In the genomic region with DNA sequence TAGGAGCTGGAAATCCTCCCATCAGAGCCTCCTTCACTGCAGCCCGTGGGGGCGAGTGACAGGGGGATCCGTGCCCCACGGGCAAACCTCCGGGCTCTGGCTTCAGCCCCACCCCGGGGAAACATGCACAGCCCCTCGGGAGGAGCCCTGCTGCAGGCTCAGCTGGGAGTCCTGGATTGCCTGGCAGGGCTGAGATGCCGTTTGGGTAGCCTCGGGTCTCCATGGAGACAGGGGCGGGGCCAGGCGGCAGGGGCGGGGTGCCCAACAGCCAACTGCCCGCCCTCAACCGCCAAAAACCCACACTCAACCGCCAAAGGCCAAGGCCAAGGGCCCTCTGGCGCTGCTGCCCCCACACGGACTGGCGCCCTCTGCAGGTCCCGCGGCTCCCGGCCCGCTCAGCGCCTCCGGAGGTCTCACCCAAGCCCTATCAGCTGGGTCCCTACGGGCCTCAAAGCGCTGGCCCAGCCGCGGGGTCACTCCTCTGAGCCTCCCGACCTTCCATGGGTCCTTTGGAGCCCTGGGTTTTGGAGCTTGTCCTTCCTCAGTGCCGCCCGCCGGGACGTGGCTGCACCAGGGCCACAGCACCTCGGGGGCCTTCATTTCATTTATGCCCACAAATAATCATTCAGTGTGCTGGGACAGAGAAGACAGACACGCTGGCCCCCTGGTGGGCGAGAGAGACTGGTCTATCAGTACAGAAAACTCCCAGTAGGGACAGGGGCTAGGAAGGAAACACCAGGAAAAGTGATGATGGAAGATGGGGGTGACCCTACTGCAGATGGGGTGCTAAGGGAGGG, we compare ENCODE assay signal across 8 cellular contexts. TPM values are rescaled to one million over a fixed set of nuclear protein-coding genes. Genes with fewer than 3 reads are reported as not detected.
A peak's percentile ranks its signal among the peaks of the same experiment; 100 is the strongest.
DNase-seq lines count a peak whose midpoint lies in the region; ATAC-seq and TF ChIP-seq lines count a peak whose summit lies in the region.

No MANE protein-coding gene starts in this region.

- H3K36me3 Mint-ChIP-seq in CD4-positive, alpha-beta T cell (ENCODE audit: low read depth), result no peaks in the 10 kb centered on the region
- H3K36me3 Mint-ChIP-seq in activated naive CD4-positive, alpha-beta T cell treated with anti-CD3 and anti-CD28 coated beads for 36 hours (ENCODE audit: low read depth), result no peaks in the 10 kb centered on the region

- H3K9me3 Mint-ChIP-seq in CD4-positive, alpha-beta T cell, result no peaks in the 10 kb centered on the region
- no peaks in the 10 kb centered on the region for H3K9me3 Mint-ChIP-seq in activated naive CD4-positive, alpha-beta T cell treated with anti-CD3 and anti-CD28 coated beads for 36 hours

- peak; percentile 62 to 82 (median 72) for DNase-seq in CD4-positive, alpha-beta T cell
- peak; percentile 97 for DNase-seq in KBM-7
- peak; percentile 72 for DNase-seq in SK-MEL-5 (ENCODE audit: low read depth, low spot score)
- DNase-seq in activated naive CD4-positive, alpha-beta T cell treated with anti-CD3 and anti-CD28 coated beads for 36 hours, result peak; percentile 89
- peak; percentile 80 for DNase-seq in globus pallidus (ENCODE audit: low spot score)
- DNase-seq in nucleus accumbens (lab: John Stamatoyannopoulos, UW), result peak in 54 of 56 donors; percentile 24 to 88 (median 72)
- peak in 48 of 49 donors; percentile 18 to 93 (median 68) for DNase-seq in substantia nigra (lab: John Stamatoyannopoulos, UW)

- H3K9me3 ChIP-seq in CD4-positive, alpha-beta T cell (ENCODE audit: control insufficient read depth, low read length), result no peaks in the 10 kb centered on the region

- TF ChIP-seq CTCF in CD4-positive, alpha-beta T cell (IDR thresholded peaks at IDR 0.05), result peak; percentile 90

- CTCF ChIA-PET in CD4-positive, alpha-beta T cell (lab: Charles Lee), result interaction anchor here (0.8 to 3.7 kb wide), 17 partner anchors 9 to 237 kb away, joined by 3 to 45 read pairs (median 4); partner anchors contain the start of genes ACAD9 and RAB7A
- CTCF ChIA-PET in activated naive CD4-positive, alpha-beta T cell treated with anti-CD3 and anti-CD28 coated beads for 36 hours (lab: Charles Lee), result interaction anchor here (0.9 to 4.6 kb wide), 18 partner anchors 9 to 228 kb away, joined by 3 to 47 read pairs (median 4); no protein-coding TSS in a partner anchor

- peak; percentile 81 for ATAC-seq in CD4-positive, alpha-beta T cell (ENCODE audit: poor library complexity)
- peak; percentile 85 for ATAC-seq in GM21390 (IDR thresholded peaks at IDR 0.05; ENCODE audit: unreplicated experiment)

- H3K4me3 Mint-ChIP-seq in CD4-positive, alpha-beta T cell, result peak overlapping the region; percentile 72
- H3K4me3 Mint-ChIP-seq in activated naive CD4-positive, alpha-beta T cell treated with anti-CD3 and anti-CD28 coated beads for 36 hours, result peak overlapping the region; percentile 69

- H3K27me3 ChIP-seq in CD4-positive, alpha-beta T cell (ENCODE audit: control insufficient read depth, insufficient read depth, low read length), result no peaks in the 10 kb centered on the region

- peak overlapping the region; percentile 7 for H3K27ac ChIP-seq in CD4-positive, alpha-beta T cell (ENCODE audit: low read depth, low read length)
- peak overlapping the region; percentile 80 for H3K27ac ChIP-seq in substantia nigra (ENCODE audit: low read depth, low read length, poor library complexity, severe bottlenecking)

- H3K27me3 Mint-ChIP-seq in CD4-positive, alpha-beta T cell, result no peaks in the 10 kb centered on the region
- H3K27me3 Mint-ChIP-seq in activated naive CD4-positive, alpha-beta T cell treated with anti-CD3 and anti-CD28 coated beads for 36 hours (ENCODE audit: low read depth), result no peaks in the 10 kb centered on the region

- POLR2A ChIA-PET in CD4-positive, alpha-beta T cell (lab: Charles Lee), result interaction anchor here (0.7 to 5.0 kb wide), 9 partner anchors 33 to 228 kb away, joined by 3 to 37 read pairs (median 6); partner anchors contain the start of gene ACAD9

- in situ Hi-C loops in KBM-7 (cut with MboI; ENCODE audit: low pct_unique_long_range_greater_than_20kb, low sequenced_read_pairs) (no loop called here), SK-MEL-5 (cut with HindIII; ENCODE audit: low pct_unique_long_range_greater_than_20kb, low sequenced_read_pairs) (no loop called here)

- peaks cover 14% of the 10 kb centered on the region for H3K4me1 Mint-ChIP-seq in CD4-positive, alpha-beta T cell (ENCODE audit: low read depth)
- peaks cover 17% of the 10 kb centered on the region for H3K4me1 Mint-ChIP-seq in activated naive CD4-positive, alpha-beta T cell treated with anti-CD3 and anti-CD28 coated beads for 36 hours (ENCODE audit: low read depth)

- intact Hi-C loops in CD4-positive, alpha-beta T cell (cut with DNase I, micrococcal nuclease), result loop anchor here (1.0 to 2.0 kb wide), 5 partner anchors 61 to 229 kb away; no protein-coding TSS in a partner anchor
- intact Hi-C loops in activated naive CD4-positive, alpha-beta T cell treated with anti-CD3 and anti-CD28 coated beads for 36 hours (cut with micrococcal nuclease), result loop anchor here (1.0 kb wide), 5 partner anchors 42 to 229 kb away; no protein-coding TSS in a partner anchor

- peak overlapping the region; percentile 55 for H3K27ac Mint-ChIP-seq in CD4-positive, alpha-beta T cell
- H3K27ac Mint-ChIP-seq in activated naive CD4-positive, alpha-beta T cell treated with anti-CD3 and anti-CD28 coated beads for 36 hours, result peak overlapping the region; percentile 79

RNA-seq across cellular contexts. Expression of gene ACAD9, which starts 33.5 kb away (rescaled TPM):
- 10 to 100 TPM; 64.8 to 71.6 TPM for total RNA-seq in CD4-positive, alpha-beta T cell
- 28.6 and 31.7 TPM in 2 replicates for total RNA-seq in SK-MEL-5 (2014; rRNA removed; shearing (Covaris generic))
- 37.8 and 45.2 TPM in 2 replicates for polyA plus RNA-seq in SK-MEL-5 (2015; cell fraction: cytosol; rRNA removed)
- 104 and 156 TPM in 2 replicates for polyA plus RNA-seq in SK-MEL-5 (2015; cell fraction: nucleus; rRNA removed)
- 10 to 100 TPM; 37.0 to 40.6 TPM for total RNA-seq in activated naive CD4-positive, alpha-beta T cell treated with anti-CD3 and anti-CD28 coated beads for 36 hours

Comparison
In these comparisons a context has a peak if more than half of its experiments do, and no peak if none do; other contexts are left out.
1. Peak in every context shown above with its lines: DNase-seq, ATAC-seq and H3K27ac ChIP-seq.